ENCODE assay signal across 10 cellular contexts in the genomic region with DNA sequence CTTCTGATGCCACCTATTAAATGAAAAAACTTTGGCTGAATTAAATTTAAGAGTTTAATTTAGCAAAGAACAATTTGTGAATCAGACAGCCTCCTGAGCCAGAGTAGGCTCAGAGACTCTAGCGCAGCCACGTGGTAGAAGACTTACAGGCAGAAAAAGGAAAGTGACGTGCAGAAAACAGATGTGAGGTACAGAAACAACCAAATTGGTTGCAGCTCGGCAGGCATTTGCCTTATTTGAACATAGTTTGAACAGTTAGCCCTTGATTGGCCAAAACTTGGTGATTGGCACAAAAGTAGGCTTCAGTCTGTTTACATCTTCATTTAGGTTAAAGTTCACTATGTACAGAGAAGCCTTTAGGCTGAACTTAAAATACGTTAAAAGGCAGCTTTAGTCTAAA. TPM values are rescaled to one million over a fixed set of nuclear protein-coding genes. Genes with fewer than 3 reads are reported as not detected.
A peak's percentile ranks its signal among the peaks of the same experiment; 100 is the strongest.
DNase-seq lines count a peak whose midpoint lies in the region; TF ChIP-seq lines count a peak whose summit lies in the region.
"Had no signal": no experiment of that assay in that cellular context is flagged by ENCODE, and none has a peak within 500 bp of the region (broad histone marks: within the 10 kb centered on the region; RNA-seq: fewer than 3 reads in every experiment).

No MANE protein-coding gene starts in this region.

- H3K4me1 Mint-ChIP-seq in CD14-positive monocyte, result no peaks in the 10 kb centered on the region
- H3K4me1 Mint-ChIP-seq: memory B cell had no signal

- no peak overlapping the region for H3K27ac ChIP-seq in stomach
- H3K27ac ChIP-seq in effector memory CD4-positive, alpha-beta T cell (ENCODE audit: insufficient read depth, low read length, poor library complexity, severe bottlenecking), result no peak overlapping the region

- H3K9me3 ChIP-seq in stomach, result peaks cover 0 to 6% (median 0%) of the 10 kb centered on the region in 4 donors
- H3K9me3 ChIP-seq in effector memory CD4-positive, alpha-beta T cell (ENCODE audit: control insufficient read depth, low read length), result no peaks in the 10 kb centered on the region

- H3K4me1 ChIP-seq in stomach, result peaks cover 0 to 7% (median 0%) of the 10 kb centered on the region in 4 donors
- H3K4me1 ChIP-seq in effector memory CD4-positive, alpha-beta T cell (ENCODE audit: control insufficient read depth, insufficient read depth, low read length, poor library complexity, severe bottlenecking), result no peaks in the 10 kb centered on the region

- H3K4me3 Mint-ChIP-seq in CD14-positive monocyte, result no peak overlapping the region
- H3K4me3 Mint-ChIP-seq: memory B cell had no signal

- DNase-seq in HT1080 (ENCODE audit: low read depth) (peak; percentile 54), amniotic epithelial cell (ENCODE audit: low read depth) (peak; percentile 50), hippocampal formation (lab: John Stamatoyannopoulos, UW) (peak; percentile 4 to 6), stomach (peak; percentile 43), CD14-positive monocyte (ENCODE audit: low spot score) (no peak)
- no peak for DNase-seq in stimulated activated CD4-positive, alpha-beta T cell treated with anti-CD3 and anti-CD28 coated beads, Interleukin-15, amount 100 ng/mL, for 24 hours
- no peak for DNase-seq in stimulated activated CD4-positive, alpha-beta T cell treated with anti-CD3 and anti-CD28 coated beads, Interleukin-2, amount 100 ng/mL, for 48 hours
- no peak for DNase-seq in effector memory CD4-positive, alpha-beta T cell
- DNase-seq: NCI-H1694 had no signal

- WGBS in stomach, 5 donors, result 38 to 55% (median 50%) methylated on average over 5 of the region's 5 CpGs

- no peaks in the 10 kb centered on the region for H3K36me3 ChIP-seq in stomach
- H3K36me3 ChIP-seq in effector memory CD4-positive, alpha-beta T cell (ENCODE audit: control insufficient read depth, insufficient read depth, low read length), result no peaks in the 10 kb centered on the region

- TF ChIP-seq CTCF in stomach (IDR thresholded peaks at IDR 0.05), result peak in 2 of 7 experiments; percentile 22 to 36
- no peak for TF ChIP-seq CTCF in CD14-positive monocyte (IDR thresholded peaks at IDR 0.05)

- no peaks in the 10 kb centered on the region for H3K36me3 Mint-ChIP-seq in CD14-positive monocyte
- H3K36me3 Mint-ChIP-seq: memory B cell had no signal

- intact Hi-C loops in stomach (cut with DNase I; ENCODE audit: low total_unique reads), result no loop called here
- intact Hi-C loops in CD14-positive monocyte (cut with micrococcal nuclease), result loop anchor here in 1 of 2 donors (5.0 kb wide), 1 partner anchor 150 kb away; a partner anchor contains a TSS

- peaks cover 4 to 13% (median 9%) of the 10 kb centered on the region in 7 donors for H3K9me3 Mint-ChIP-seq in CD14-positive monocyte

- no peak overlapping the region for H3K27ac Mint-ChIP-seq in CD14-positive monocyte
- H3K27ac Mint-ChIP-seq: memory B cell had no signal

- H3K27me3 ChIP-seq in stomach, result no peaks in the 10 kb centered on the region
- no peaks in the 10 kb centered on the region for H3K27me3 ChIP-seq in effector memory CD4-positive, alpha-beta T cell (replicated peaks; ENCODE audit: control insufficient read depth, insufficient read depth, low read length, poor library complexity, severe bottlenecking)

- no peak overlapping the region for H3K4me3 ChIP-seq in stomach
- H3K4me3 ChIP-seq in effector memory CD4-positive, alpha-beta T cell (ENCODE audit: insufficient read depth, low read depth, low read length, poor library complexity, severe bottlenecking), result no peak overlapping the region

- no peak for TF ChIP-seq POLR2A in stomach (IDR thresholded peaks at IDR 0.05)

- peaks cover 0 to 2% (median 2%) of the 10 kb centered on the region in 3 donors for H3K27me3 Mint-ChIP-seq in CD14-positive monocyte (ENCODE audit: low read depth in 3 of 3)

- no peak for TF ChIP-seq EP300 in stomach (IDR thresholded peaks at IDR 0.05)

RNA-seq across cellular contexts. Expression of a gene that starts 22.9 kb away (rescaled TPM):
- 0.16 and 0.40 TPM in 2 replicates for total RNA-seq in HT1080 (2014; rRNA removed; shearing (Covaris generic))
- not detected in 2 replicates for polyA plus RNA-seq in HT1080 (2015; cell fraction: cytosol; rRNA removed)
- 0.08 and 0.25 TPM in 2 replicates for polyA plus RNA-seq in HT1080 (2015; cell fraction: nucleus; rRNA removed)
- under 1 TPM in 1 of 5 donors, not detected in 4; 0.73 TPM for total RNA-seq in stomach
- polyA plus RNA-seq in stomach, result 1 to 10 TPM in 1 of 3 donors, not detected in 2; 1.3 TPM
- polyA plus RNA-seq in CD14-positive monocyte, result under 1 TPM; 0.12 to 0.41 TPM

RNA-seq across cellular contexts. Expression of a gene that starts 49.8 kb away (rescaled TPM):
- total RNA-seq in HT1080 (2014; rRNA removed; shearing (Covaris generic)), result 91.8 and 108 TPM in 2 replicates
- polyA plus RNA-seq in HT1080 (2015; cell fraction: cytosol; rRNA removed), result 85.0 and 86.2 TPM in 2 replicates
- 63.8 and 75.4 TPM in 2 replicates for polyA plus RNA-seq in HT1080 (2015; cell fraction: nucleus; rRNA removed)
- 10 to 100 TPM in 3 of 5 donors, 1 to 10 TPM in 1, under 1 TPM in 1; 0.87 to 61.8 (median 16.7) TPM for total RNA-seq in stomach
- 10 to 100 TPM; 39.8 to 41.1 (median 40.0) TPM for polyA plus RNA-seq in stomach
- polyA plus RNA-seq in CD14-positive monocyte, result 10 to 100 TPM; 26.5 to 28.7 TPM

Comparison
In these comparisons a context has a peak if more than half of its experiments do, and no peak if none do; other contexts are left out.
1. DNase-seq: peak in HT1080 (single experiment), amniotic epithelial cell (single experiment), hippocampal formation (2 of 2) and stomach (single experiment); none in CD14-positive monocyte (single experiment), stimulated activated CD4-positive, alpha-beta T cell treated with anti-CD3 and anti-CD28 coated beads, Interleukin-15, amount 100 ng/mL, for 24 hours (single experiment), stimulated activated CD4-positive, alpha-beta T cell treated with anti-CD3 and anti-CD28 coated beads, Interleukin-2, amount 100 ng/mL, for 48 hours (0 of 2) and effector memory CD4-positive, alpha-beta T cell (0 of 3).